In genomic region chr7:80095545-80095944, GRCh38 we compare ENCODE assay signal across 8 cellular contexts. TPM values are rescaled to one million over a fixed set of nuclear protein-coding genes. Genes with fewer than 3 reads are reported as not detected.
DNase-seq lines count a peak whose midpoint lies in the region; ATAC-seq and TF ChIP-seq lines count a peak whose summit lies in the region.

No MANE protein-coding gene starts in this region.

- ATAC-seq in GM19324 (IDR thresholded peaks at IDR 0.05; ENCODE audit: low FRiP score, unreplicated experiment): no peak

- H3K36me3 ChIP-seq in GM23248 (ENCODE audit: low read depth) (no peaks in the 10 kb centered on the region), OCI-LY7 (ENCODE audit: insufficient read depth, low read length) (no peaks in the 10 kb centered on the region)

- peak; percentile 59 for DNase-seq in GM23248
- DNase-seq in OCI-LY7 (ENCODE audit: low spot score): no peak
- DNase-seq in epithelial cell of proximal tubule (ENCODE audit: low read depth): no peak
- peak; percentile 32 for DNase-seq in renal cortical epithelial cell (ENCODE audit: low read depth)
- no peak for DNase-seq in HUDEP-2 (lab: John Stamatoyannopoulos, UW; ENCODE audit: unreplicated experiment in 76 of 76)
- DNase-seq in NK-92 (lab: John Stamatoyannopoulos, UW; ENCODE audit: unreplicated experiment): no peak
- DNase-seq in cerebellar nuclear complex (lab: John Stamatoyannopoulos, UW): no peak

- TF ChIP-seq CTCF in OCI-LY7 (conservative IDR thresholded peaks at IDR 0.05; ENCODE audit: low read length): peak; percentile 69
- TF ChIP-seq CTCF in epithelial cell of proximal tubule (conservative IDR thresholded peaks at IDR 0.05; ENCODE audit: low read depth, low read length): peak; percentile 54

- no peaks in the 10 kb centered on the region for H3K9me3 ChIP-seq in GM23248 (ENCODE audit: low read depth)
- H3K9me3 ChIP-seq in OCI-LY7 (ENCODE audit: low read length): no peaks in the 10 kb centered on the region

- WGBS in GM23248 (ENCODE audit: low coverage in 1 of 2, low lambda C conversion rate in 2 of 2, missing lambda C conversion rate in 2 of 2), 2 experiments: 10 to 12% methylated on average over 1 of the region's 1 CpG

- no peak overlapping the region for H3K9ac ChIP-seq in GM23248

- H3K27ac ChIP-seq in GM23248 (no peak overlapping the region), OCI-LY7 (ENCODE audit: low read depth, low read length, poor library complexity, severe bottlenecking) (no peak overlapping the region)

- H3K4me2 ChIP-seq in GM23248 (ENCODE audit: unreplicated experiment): no peak overlapping the region
- no peak overlapping the region for H3K4me2 ChIP-seq in OCI-LY7 (ENCODE audit: low read length)

- no peaks in the 10 kb centered on the region for H3K27me3 ChIP-seq in GM23248 (replicated peaks; ENCODE audit: insufficient read depth)

- H3K4me3 ChIP-seq in GM23248 (no peak overlapping the region), OCI-LY7 (ENCODE audit: low read depth, low read length, poor library complexity, severe bottlenecking) (no peak overlapping the region), epithelial cell of proximal tubule (ENCODE audit: low read depth, low read length) (no peak overlapping the region)

- H3K4me1 ChIP-seq in GM23248 (ENCODE audit: insufficient read depth) (peaks cover 5% of the 10 kb centered on the region), OCI-LY7 (ENCODE audit: insufficient read depth, low read length, poor library complexity, severe bottlenecking) (no peaks in the 10 kb centered on the region)

- peaks cover 5% of the 10 kb centered on the region for H3F3A ChIP-seq in GM23248 (ENCODE audit: insufficient read depth)

- H2AFZ ChIP-seq in GM23248 (no peak overlapping the region), OCI-LY7 (ENCODE audit: low read length) (no peak overlapping the region)

- CTCF ChIA-PET in OCI-LY7 (lab: Charles Lee; ENCODE audit: unreplicated experiment): no interaction called here

- POLR2A ChIA-PET in OCI-LY7 (lab: Charles Lee): no interaction called here

- H3K9me2 ChIP-seq in GM23248 (ENCODE audit: insufficient read depth) (no peaks in the 10 kb centered on the region), OCI-LY7 (ENCODE audit: insufficient read depth, low read length) (no peaks in the 10 kb centered on the region)

- intact Hi-C loops in OCI-LY7 (cut with micrococcal nuclease; ENCODE audit: unreplicated experiment): no loop called here

- no TSS peak for BruUV-seq in OCI-LY7 (replicated peaks; lab: Mats Ljungman, UMichigan)

- H3K79me2 ChIP-seq in GM23248 (ENCODE audit: insufficient read depth): no peaks in the 10 kb centered on the region
- H3K79me2 ChIP-seq in OCI-LY7 (ENCODE audit: insufficient read depth, low read depth, low read length): no peaks in the 10 kb centered on the region

- H4K20me1 ChIP-seq in GM23248 (ENCODE audit: insufficient read depth): no peaks in the 10 kb centered on the region
- no peaks in the 10 kb centered on the region for H4K20me1 ChIP-seq in OCI-LY7 (ENCODE audit: insufficient read depth, low read length)

- in situ Hi-C loops in GM23248 (cut with MboI): loop anchor here (10.0 to 25.0 kb wide), 2 partner anchors 299 to 567 kb away; no protein-coding TSS in a partner anchor

RNA-seq across cellular contexts. Expression of gene GNAI1, which starts 39.1 kb away (rescaled TPM):
- 30.7 and 35.3 TPM in 2 replicates for total RNA-seq in GM23248 (2014; rRNA removed; shearing (Covaris generic))
- 47.0 and 50.4 TPM in 2 replicates for polyA plus RNA-seq in GM23248 (2016; fragmentation: Nextera tagmentation; extraction: Ambion mirVana)
- not detected in 2 replicates for total RNA-seq in OCI-LY7 (2014; rRNA removed; shearing (Covaris generic))
- not detected in 2 replicates for total RNA-seq in OCI-LY7 (2022)
- 30.0 and 33.6 TPM in 2 replicates for total RNA-seq in epithelial cell of proximal tubule
- total RNA-seq in renal cortical epithelial cell: 38.4 and 101 TPM in 2 replicates

Comparison
In these comparisons a context has a peak if more than half of its experiments do, and no peak if none do; other contexts are left out.
1. DNase-seq: peak in GM23248 (single experiment) and renal cortical epithelial cell (single experiment); none in OCI-LY7 (single experiment), epithelial cell of proximal tubule (single experiment), HUDEP-2 (0 of 76), NK-92 (single experiment) and cerebellar nuclear complex (0 of 2).
2. RNA of gene GNAI1, which starts 39.1 kb away (total RNA-seq): 38.4 to 101 TPM in renal cortical epithelial cell, 30.7 to 35.3 TPM in GM23248 and 30.0 to 33.6 TPM in epithelial cell of proximal tubule; not detected in OCI-LY7; every median in the first group is over 10 times any median in the second.